In genomic region chr5:143495823-143496275, GRCh38 we compare ENCODE assay signal across 9 cellular contexts.
A peak's percentile ranks its signal among the peaks of the same experiment; 100 is the strongest.
DNase-seq lines count a peak whose midpoint lies in the region; ATAC-seq, FAIRE-seq and TF ChIP-seq lines count a peak whose summit lies in the region.
"Had no signal": no experiment of that assay in that cellular context is flagged by ENCODE, and none has a peak within 500 bp of the region (broad histone marks: within the 10 kb centered on the region; RNA-seq: fewer than 3 reads in every experiment).

No MANE protein-coding gene starts in this region.

- dilution Hi-C loops in endothelial cell of umbilical vein (cut with MboI; ENCODE audit: extremely low pct_ligation_motif_present, low sequenced_read_pairs) = no loop called here

- H3K9me3 ChIP-seq in endothelial cell of umbilical vein (replicated peaks; ENCODE audit: control insufficient read depth, insufficient read depth, low read length) (no peaks in the 10 kb centered on the region), pancreas (no peaks in the 10 kb centered on the region)

- peak in 3 of 4 donors; percentile 24 to 50 (median 44) for ATAC-seq in pancreas

- WGBS in pancreas, 2 donors = 9 to 14% methylated on average over 2 of the region's 2 CpGs

- DNase-seq in DMS 273 (lab: John Stamatoyannopoulos, UW; ENCODE audit: unreplicated experiment) (peak; percentile 89), NCI-H2081 treated with DMSO at 0.1 percent for 48 hours (lab: John Stamatoyannopoulos, UW) (peak; percentile 39), endothelial cell of umbilical vein (ENCODE audit: low read depth, low spot score) (peak; percentile 73), pancreas (no peak), GM20000 (ENCODE audit: low spot score) (no peak), coronary artery (ENCODE audit: low spot score) (no peak), foreskin melanocyte (no peak), amniotic stem cell (lab: John Stamatoyannopoulos, UW) (no peak)

- no peaks in the 10 kb centered on the region for H3K9me1 ChIP-seq in endothelial cell of umbilical vein (replicated peaks; ENCODE audit: control insufficient read depth, extremely low read depth, insufficient read depth, low read length)

- no peak overlapping the region for H3K9ac ChIP-seq in endothelial cell of umbilical vein (replicated peaks; ENCODE audit: extremely low read depth, insufficient read depth, low read length)

- intact Hi-C loops in endothelial cell of umbilical vein (cut with micrococcal nuclease) (no loop called here), pancreas (cut with DNase I) (no loop called here)

- FAIRE-seq in endothelial cell of umbilical vein (lab: Jason Lieb, UNC) (peak; percentile 63), pancreas (lab: Jason Lieb, UNC) (no peak)
- FAIRE-seq: RCC 7860 had no signal

- POLR2A ChIA-PET in endothelial cell of umbilical vein (lab: Charles Lee) = no interaction called here

- H4K20me1 ChIP-seq in endothelial cell of umbilical vein (replicated peaks; ENCODE audit: control insufficient read depth, extremely low read depth, insufficient read depth, low read length) = no peaks in the 10 kb centered on the region

- BruUV-seq in endothelial cell of umbilical vein (replicated peaks; lab: Mats Ljungman, UMichigan) = no TSS peak

- H3K4me3 ChIP-seq in endothelial cell of umbilical vein (replicated peaks in 1 of 3; ENCODE audit: insufficient read depth in 1 of 3, low read depth in 1 of 3, low read length in 3 of 3) (no peak overlapping the region), pancreas (no peak overlapping the region), coronary artery (no peak overlapping the region)

- TF ChIP-seq POLR2A in endothelial cell of umbilical vein (IDR thresholded peaks at IDR 0.05; ENCODE audit: low read depth, low read length) = no peak

- H3K27me3 ChIP-seq in endothelial cell of umbilical vein (ENCODE audit: control insufficient read depth in 2 of 2, insufficient read depth in 2 of 2, low read length in 2 of 2) = no peaks in the 10 kb centered on the region
- no peaks in the 10 kb centered on the region for H3K27me3 ChIP-seq in pancreas

- H3K36me3 ChIP-seq in endothelial cell of umbilical vein (ENCODE audit: control insufficient read depth in 2 of 2, extremely low read depth in 1 of 2, insufficient read depth in 2 of 2, low read length in 2 of 2) (no peaks in the 10 kb centered on the region), pancreas (no peaks in the 10 kb centered on the region)

- TF ChIP-seq CTCF in endothelial cell of umbilical vein (IDR thresholded peaks at IDR 0.05; ENCODE audit: extremely low read depth in 1 of 2, insufficient read depth in 1 of 2, low read depth in 1 of 2, low read length in 2 of 2) (no peak), pancreas (IDR thresholded peaks at IDR 0.05) (no peak), GM20000 (IDR thresholded peaks at IDR 0.05; ENCODE audit: extremely low read depth, missing control alignments) (no peak), coronary artery (IDR thresholded peaks at IDR 0.05) (no peak)

- peaks cover 3% of the 10 kb centered on the region for H3K4me1 ChIP-seq in endothelial cell of umbilical vein (ENCODE audit: control insufficient read depth, extremely low read depth, insufficient read depth, low read length)
- peaks cover 0 to 16% (median 8%) of the 10 kb centered on the region in 3 donors for H3K4me1 ChIP-seq in pancreas

- H2AFZ ChIP-seq in endothelial cell of umbilical vein (ENCODE audit: low read depth, low read length) = peak overlapping the region; percentile 62

- H3K4me2 ChIP-seq in endothelial cell of umbilical vein (ENCODE audit: insufficient read depth, low read length) = no peak overlapping the region

- H3K27ac ChIP-seq in endothelial cell of umbilical vein (ENCODE audit: insufficient read depth, low read depth, low read length) (no peak overlapping the region), pancreas (no peak overlapping the region), coronary artery (peak overlapping the region in 1 of 2 donors; percentile 2)

- no peaks in the 10 kb centered on the region for H3K79me2 ChIP-seq in endothelial cell of umbilical vein (ENCODE audit: control insufficient read depth, insufficient read depth, low read length)

- CTCF ChIA-PET in endothelial cell of umbilical vein (lab: Charles Lee) = interaction anchor here (0.7 to 2.5 kb wide), 3 partner anchors 11 to 13 kb away, joined by 3 to 7 read pairs (median 3); no protein-coding TSS in a partner anchor

TF ChIP-seq in endothelial cell of umbilical vein, 7 proteins besides CTCF, POLR2A, EP300 and RAD21:
- TF ChIP-seq GATA2 (IDR thresholded peaks at IDR 0.05; ENCODE audit: insufficient read depth, insufficient read length, low read depth, low read length) = no peak
- TF ChIP-seq EZH2 (IDR thresholded peaks at IDR 0.05; ENCODE audit: borderline replicate concordance, low read depth, low read length, severe bottlenecking) = no peak
- no peak for TF ChIP-seq JUN (IDR thresholded peaks at IDR 0.05; ENCODE audit: borderline replicate concordance, insufficient read depth, insufficient read length, low read depth)
- no peak for TF ChIP-seq FOS (IDR thresholded peaks at IDR 0.05; ENCODE audit: borderline replicate concordance, insufficient read depth, low read length)
- TF ChIP-seq, protein P1, sequence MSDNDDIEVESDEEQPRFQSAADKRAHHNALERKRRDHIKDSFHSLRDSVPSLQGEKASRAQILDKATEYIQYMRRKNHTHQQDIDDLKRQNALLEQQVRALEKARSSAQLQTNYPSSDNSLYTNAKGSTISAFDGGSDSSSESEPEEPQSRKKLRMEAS (IDR thresholded peaks at IDR 0.05; ENCODE audit: insufficient read depth, insufficient read length) = no peak
- TF ChIP-seq POLR2AphosphoS5 (IDR thresholded peaks at IDR 0.05; ENCODE audit: insufficient read depth, low read depth, low read length) = no peak
- TF ChIP-seq MYC (IDR thresholded peaks at IDR 0.05; ENCODE audit: low read depth, low read length) = no peak

Comparison
In these comparisons a context has a peak if more than half of its experiments do, and no peak if none do; other contexts are left out.
1. DNase-seq: peak in DMS 273 (single experiment), NCI-H2081 treated with DMSO at 0.1 percent for 48 hours (single experiment) and endothelial cell of umbilical vein (single experiment); none in pancreas (0 of 6), GM20000 (single experiment), coronary artery (single experiment), foreskin melanocyte (single experiment) and amniotic stem cell (single experiment).